Comparison of ENCODE assay signal across 9 cellular contexts in the genomic region with DNA sequence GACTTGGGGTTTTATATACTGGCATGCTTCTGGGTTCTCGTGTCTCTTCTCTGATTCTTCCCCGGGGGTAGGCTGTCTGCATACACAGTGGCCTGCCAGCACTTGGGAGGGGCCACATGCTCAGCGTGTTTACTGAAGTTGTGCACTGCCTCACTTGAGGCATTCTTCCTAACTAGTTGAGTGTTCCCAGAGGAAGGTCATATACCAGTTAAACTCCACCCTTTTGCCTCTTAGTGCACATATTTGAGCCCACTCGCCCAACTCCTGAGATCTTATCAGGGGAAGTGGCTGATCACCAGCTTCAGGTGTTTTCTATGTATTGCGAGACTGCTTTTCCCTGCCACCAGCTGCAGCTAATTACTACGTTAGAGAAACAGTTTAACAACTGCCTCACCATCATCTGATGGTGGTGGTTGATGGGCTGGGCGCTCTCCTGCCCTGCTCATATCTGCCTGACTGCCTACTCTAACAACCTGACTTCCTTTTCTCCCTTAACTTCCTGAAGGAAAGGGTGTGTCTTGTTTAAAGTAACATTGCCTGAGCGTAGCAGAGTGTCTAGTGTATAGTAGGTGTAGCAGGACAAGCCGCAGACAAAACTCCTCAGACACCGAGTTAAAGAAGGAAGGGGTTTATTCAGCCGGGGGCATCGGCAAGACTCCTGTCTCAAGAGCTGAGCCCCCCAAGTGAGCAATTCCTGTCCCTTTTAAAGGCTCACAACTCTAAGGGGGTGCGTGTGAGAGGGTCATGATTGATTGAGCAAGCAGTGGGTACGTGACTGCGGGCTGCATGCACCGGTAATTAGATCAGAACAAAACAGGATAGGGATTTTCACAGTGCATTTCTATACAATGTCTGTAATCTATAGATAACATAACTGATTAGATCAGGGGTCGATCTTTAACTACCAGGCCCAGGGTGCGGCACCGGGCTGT.
DNase-seq lines count a peak whose midpoint lies in the region; ATAC-seq and TF ChIP-seq lines count a peak whose summit lies in the region.
"Had no signal": no experiment of that assay in that cellular context is flagged by ENCODE, and none has a peak within 500 bp of the region (broad histone marks: within the 10 kb centered on the region; RNA-seq: fewer than 3 reads in every experiment).

No MANE protein-coding gene starts in this region.

- H3K27ac ChIP-seq in DND-41 (ENCODE audit: low read length) (peak overlapping the region; percentile 95), Karpas-422 (ENCODE audit: low read length) (no peak overlapping the region)

- H3K4me2 ChIP-seq in DND-41 (ENCODE audit: insufficient read depth, low read length) (peak overlapping the region; percentile 57), Karpas-422 (ENCODE audit: low read depth, low read length, poor library complexity, severe bottlenecking) (no peak overlapping the region)

- H3K27me3 Mint-ChIP-seq in activated naive CD4-positive, alpha-beta T cell treated with anti-CD3 and anti-CD28 coated beads, Interleukin-2, amount 50 U/mL, for 24 hours, result no peaks in the 10 kb centered on the region
- H3K27me3 Mint-ChIP-seq in natural killer cell treated with Interleukin-12 subunit alpha and Interleukin-12 subunit beta and Interleukin-15 and Interleukin-18, amount 100 ng/mL, for 72 hours, result peaks cover 0 to 9% of the 10 kb centered on the region in 2 donors

- H3K36me3 Mint-ChIP-seq in activated naive CD4-positive, alpha-beta T cell treated with anti-CD3 and anti-CD28 coated beads, Interleukin-2, amount 50 U/mL, for 24 hours, result no peaks in the 10 kb centered on the region
- no peaks in the 10 kb centered on the region for H3K36me3 Mint-ChIP-seq in natural killer cell treated with Interleukin-12 subunit alpha and Interleukin-12 subunit beta and Interleukin-15 and Interleukin-18, amount 100 ng/mL, for 72 hours

- H2AFZ ChIP-seq in DND-41 (ENCODE audit: low read depth, low read length) (peak overlapping the region; percentile 64), Karpas-422 (ENCODE audit: low read length) (no peak overlapping the region)

- peak overlapping the region; percentile 15 for H3K27ac Mint-ChIP-seq in activated naive CD4-positive, alpha-beta T cell treated with anti-CD3 and anti-CD28 coated beads, Interleukin-2, amount 50 U/mL, for 24 hours
- peak overlapping the region; percentile 20 to 22 for H3K27ac Mint-ChIP-seq in natural killer cell treated with Interleukin-12 subunit alpha and Interleukin-12 subunit beta and Interleukin-15 and Interleukin-18, amount 100 ng/mL, for 72 hours

- no peak for TF ChIP-seq CTCF in DND-41 (IDR thresholded peaks at IDR 0.05; ENCODE audit: borderline replicate concordance, extremely low read depth, low read length, poor library complexity, severe bottlenecking)

- H3K79me2 ChIP-seq in DND-41 (ENCODE audit: insufficient read depth, low read length), result no peaks in the 10 kb centered on the region
- H3K79me2 ChIP-seq in Karpas-422 (ENCODE audit: low read length), result no peaks in the 10 kb centered on the region

- DNase-seq in DND-41 (peak; percentile 83), M059J (ENCODE audit: low read depth) (peak; percentile 44), NCI-H2171 (lab: John Stamatoyannopoulos, UW) (no peak), cerebellar nuclear complex (lab: John Stamatoyannopoulos, UW) (no peak), Karpas-422 (no peak)
- no peak for DNase-seq in natural killer cell treated with Interleukin-12 subunit alpha and Interleukin-12 subunit beta and Interleukin-15 and Interleukin-18, amount 100 ng/mL, for 72 hours (ENCODE audit: low spot score)
- DNase-seq: foreskin fibroblast had no signal

- no peaks in the 10 kb centered on the region for H3K9me2 ChIP-seq in Karpas-422 (replicated peaks; ENCODE audit: insufficient read depth, low read length)

- no peaks in the 10 kb centered on the region for H3K9me3 Mint-ChIP-seq in activated naive CD4-positive, alpha-beta T cell treated with anti-CD3 and anti-CD28 coated beads, Interleukin-2, amount 50 U/mL, for 24 hours
- no peaks in the 10 kb centered on the region for H3K9me3 Mint-ChIP-seq in natural killer cell treated with Interleukin-12 subunit alpha and Interleukin-12 subunit beta and Interleukin-15 and Interleukin-18, amount 100 ng/mL, for 72 hours

- peak overlapping the region; percentile 56 for H3K9ac ChIP-seq in DND-41 (ENCODE audit: low read depth, low read length)
- H3K9ac ChIP-seq in Karpas-422 (ENCODE audit: low read length), result no peak overlapping the region

- H4K20me1 ChIP-seq in DND-41 (ENCODE audit: insufficient read depth, low read length) (no peaks in the 10 kb centered on the region), Karpas-422 (ENCODE audit: insufficient read depth, low read depth, low read length) (no peaks in the 10 kb centered on the region)

- H3K4me3 Mint-ChIP-seq in activated naive CD4-positive, alpha-beta T cell treated with anti-CD3 and anti-CD28 coated beads, Interleukin-2, amount 50 U/mL, for 24 hours, result peak overlapping the region; percentile 70
- H3K4me3 Mint-ChIP-seq in natural killer cell treated with Interleukin-12 subunit alpha and Interleukin-12 subunit beta and Interleukin-15 and Interleukin-18, amount 100 ng/mL, for 72 hours, result peak overlapping the region; percentile 5

- H3K4me1 Mint-ChIP-seq in activated naive CD4-positive, alpha-beta T cell treated with anti-CD3 and anti-CD28 coated beads, Interleukin-2, amount 50 U/mL, for 24 hours, result peaks cover 27% of the 10 kb centered on the region
- H3K4me1 Mint-ChIP-seq in natural killer cell treated with Interleukin-12 subunit alpha and Interleukin-12 subunit beta and Interleukin-15 and Interleukin-18, amount 100 ng/mL, for 72 hours (ENCODE audit: low read depth in 2 of 2), result peaks cover 0 to 12% of the 10 kb centered on the region in 2 donors

- H3K4me1 ChIP-seq in DND-41 (ENCODE audit: insufficient read depth, low read length), result peaks cover 42% of the 10 kb centered on the region
- no peaks in the 10 kb centered on the region for H3K4me1 ChIP-seq in Karpas-422 (ENCODE audit: low read length)

- ATAC-seq in DND-41 (ENCODE audit: insufficient read depth, low read depth) (peak; percentile 85), HG03457 (IDR thresholded peaks at IDR 0.05; ENCODE audit: unreplicated experiment) (no peak)
- no peak for ATAC-seq in natural killer cell treated with Interleukin-12 subunit alpha and Interleukin-12 subunit beta and Interleukin-15 and Interleukin-18, amount 100 ng/mL, for 72 hours

- H3K36me3 ChIP-seq in DND-41 (ENCODE audit: insufficient read depth, low read length) (no peaks in the 10 kb centered on the region), Karpas-422 (ENCODE audit: insufficient read depth, low read length) (no peaks in the 10 kb centered on the region)

- no peaks in the 10 kb centered on the region for H3K9me3 ChIP-seq in DND-41 (ENCODE audit: insufficient read depth, low read length, severe bottlenecking)
- H3K9me3 ChIP-seq in Karpas-422 (ENCODE audit: low read length), result no peaks in the 10 kb centered on the region

- H3K27me3 ChIP-seq in DND-41 (ENCODE audit: insufficient read depth, low read length, poor library complexity) (no peaks in the 10 kb centered on the region), Karpas-422 (ENCODE audit: low read length) (no peaks in the 10 kb centered on the region)

- peak overlapping the region in 1 of 2 experiments; percentile 28; a peak in 2 of 4 replicates for H3K4me3 ChIP-seq in DND-41 (ENCODE audit: low read depth in 1 of 2, low read length in 2 of 2)
- no peak overlapping the region for H3K4me3 ChIP-seq in Karpas-422 (ENCODE audit: low read length)

Comparison
In these comparisons a context has a peak if more than half of its experiments do, and no peak if none do; other contexts are left out.
1. DNase-seq: peak in DND-41 (single experiment) and M059J (single experiment); none in natural killer cell treated with Interleukin-12 subunit alpha and Interleukin-12 subunit beta and Interleukin-15 and Interleukin-18, amount 100 ng/mL, for 72 hours (single experiment), NCI-H2171 (single experiment), cerebellar nuclear complex (0 of 2) and Karpas-422 (single experiment).